Comparison of ENCODE assay signal across 22 cellular contexts in the genomic region with DNA sequence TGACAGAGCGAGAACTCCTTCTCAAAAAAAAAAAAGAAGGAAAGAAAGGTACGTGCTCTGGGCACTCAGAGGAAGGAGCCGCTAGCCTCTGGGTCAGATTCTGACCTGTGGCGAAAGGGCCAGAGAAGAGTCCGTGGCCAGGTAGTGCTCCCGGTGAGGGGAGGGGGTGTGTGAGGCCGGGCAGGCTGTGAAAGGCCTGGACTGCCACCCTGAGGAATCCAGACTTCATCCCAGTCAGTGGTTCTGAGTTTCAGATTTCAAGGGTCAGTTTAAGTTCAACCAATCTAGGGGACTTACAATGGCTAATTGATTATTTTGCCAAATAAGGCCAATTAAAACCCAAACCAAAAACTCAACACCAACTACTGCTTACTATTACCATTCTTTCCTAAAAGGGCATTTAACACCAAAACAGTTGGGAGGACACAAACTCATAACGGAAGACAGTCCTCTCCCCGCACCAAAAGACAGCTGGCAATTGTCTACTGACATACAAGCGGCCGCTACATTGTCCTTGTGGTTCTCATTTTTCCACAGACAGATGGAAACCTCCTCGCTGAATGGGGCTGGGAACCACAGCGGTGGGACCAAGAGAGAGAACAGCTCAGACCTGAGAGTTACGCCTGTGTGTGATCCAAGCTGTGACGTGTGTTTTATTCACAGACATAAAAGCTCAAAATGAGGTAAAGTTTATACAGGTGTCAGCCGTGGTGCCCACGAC.
"Had no signal": no experiment of that assay in that cellular context is flagged by ENCODE, and none has a peak within 500 bp of the region (broad histone marks: within the 10 kb centered on the region; RNA-seq: fewer than 3 reads in every experiment).

No MANE protein-coding gene starts in this region.

- H3K79me2 ChIP-seq: hepatocyte had no signal

- H3K4me3 ChIP-seq: dorsolateral prefrontal cortex, gastrocnemius medialis, hepatocyte, neural progenitor cell, pancreas, right lobe of liver, SJSA1, spleen had no signal

- H3K9ac ChIP-seq: neural progenitor cell had no signal

- H3K27ac ChIP-seq: dorsolateral prefrontal cortex, gastrocnemius medialis, hepatocyte, neural progenitor cell, pancreas, right lobe of liver, SJSA1, spleen had no signal

- H2AFZ ChIP-seq: hepatocyte, neural progenitor cell had no signal

- H3K27me3 ChIP-seq: dorsolateral prefrontal cortex, gastrocnemius medialis, hepatocyte, neural progenitor cell, pancreas, right lobe of liver, SJSA1, spleen had no signal

- H3K36me3 ChIP-seq: gastrocnemius medialis, neural progenitor cell, pancreas, right lobe of liver had no signal

- DNase-seq: activated CD4-positive, alpha-beta T cell treated with anti-CD3 and anti-CD28 coated beads for 1 hour; activated CD4-positive, alpha-beta T cell treated with anti-CD3 and anti-CD28 coated beads, Interleukin-2, amount 50 U/mL, for 48 hours; activated CD8-positive, alpha-beta memory T cell treated with anti-CD3 and anti-CD28 coated beads, Interleukin-2, amount 10 ng/mL, durations not matched to agents 7 days and 5 days; activated effector memory CD4-positive, alpha-beta T cell treated with anti-CD3 and anti-CD28 coated beads, Interleukin-2, amount 50 U/mL, for 16 hours; activated T-cell treated with anti-CD3 and anti-CD28 coated beads, Interleukin-2, amount 50 U/mL, for 24 hours; amniotic stem cell; dorsolateral prefrontal cortex; gastrocnemius medialis; left colon; mammary epithelial cell; right lobe of liver; spleen; stimulated activated CD4-positive, alpha-beta T cell treated with anti-CD3 and anti-CD28 coated beads, Interleukin-1b, Interleukin-23, amount 100 ng/mL, for 48 hours; stimulated activated naive CD4-positive, alpha-beta T cell; substantia nigra; T-helper 9 cell; trophoblast cell had no signal

- H3K4me2 ChIP-seq: hepatocyte, neural progenitor cell had no signal

- H3K4me1 ChIP-seq: gastrocnemius medialis, neural progenitor cell, pancreas, right lobe of liver, spleen had no signal

- H3K9me3 ChIP-seq: gastrocnemius medialis, pancreas, right lobe of liver, SJSA1, spleen had no signal

- ATAC-seq: activated CD8-positive, alpha-beta memory T cell treated with anti-CD3 and anti-CD28 coated beads, Interleukin-2, amount 10 ng/mL, durations not matched to agents 7 days and 5 days; activated naive CD4-positive, alpha-beta T cell treated with anti-CD3 and anti-CD28 coated beads, Interleukin-2, amount 50 U/mL, for 72 hours; gastrocnemius medialis; left colon; pancreas had no signal
